Comparison of ENCODE assay signal across 19 cellular contexts in the genomic region with DNA sequence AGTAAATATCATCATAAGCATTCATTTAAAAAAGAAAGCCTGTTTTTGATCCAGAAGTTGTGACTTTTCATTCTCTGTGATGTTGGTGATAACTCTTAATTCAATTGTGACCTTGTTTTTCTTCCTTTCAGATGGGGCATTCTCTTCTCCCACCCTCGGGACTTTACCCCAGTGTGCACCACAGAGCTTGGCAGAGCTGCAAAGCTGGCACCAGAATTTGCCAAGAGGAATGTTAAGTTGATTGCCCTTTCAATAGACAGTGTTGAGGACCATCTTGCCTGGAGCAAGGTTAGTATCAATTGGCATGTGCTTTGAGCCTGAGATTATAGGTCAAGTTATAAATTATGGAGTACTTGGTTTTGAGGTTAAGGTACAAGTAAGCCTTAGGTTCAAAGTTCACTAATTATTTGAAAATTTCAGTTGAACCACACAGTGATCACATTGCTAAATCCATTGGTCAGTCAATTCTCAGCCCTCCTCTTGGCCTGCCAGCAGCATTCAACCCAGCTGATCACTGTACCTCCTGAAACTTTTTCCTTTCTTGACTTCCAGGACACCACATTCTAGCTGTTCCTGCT.
"Had no signal": no experiment of that assay in that cellular context is flagged by ENCODE, and none has a peak within 500 bp of the region (broad histone marks: within the 10 kb centered on the region; RNA-seq: fewer than 3 reads in every experiment).

No MANE protein-coding gene starts in this region.

- H3K27me3 Mint-ChIP-seq: activated naive CD4-positive, alpha-beta T cell treated with anti-CD3 and anti-CD28 coated beads, Interleukin-2, amount 10 ng/mL, durations not matched to agents 7 days and 5 days; central memory CD8-positive, alpha-beta T cell; naive B cell; stimulated activated naive CD8-positive, alpha-beta T cell treated with anti-CD3 and anti-CD28 coated beads, Interleukin-15, amount 100 ng/mL, for 72 hours had no signal

- H3K27me3 ChIP-seq: body of pancreas, SJCRH30, upper lobe of left lung had no signal

- H3K9me3 ChIP-seq: body of pancreas, SJCRH30, upper lobe of left lung had no signal

- ATAC-seq: activated CD4-positive, CD25-positive, alpha-beta regulatory T cell treated with anti-CD3 and anti-CD28 coated beads, Interleukin-2, amount 50 U/mL, for 24 hours; body of pancreas; stimulated activated naive CD8-positive, alpha-beta T cell treated with anti-CD3 and anti-CD28 coated beads, Interleukin-15, amount 100 ng/mL, for 72 hours had no signal

- H3K27ac Mint-ChIP-seq: activated naive CD4-positive, alpha-beta T cell treated with anti-CD3 and anti-CD28 coated beads, Interleukin-2, amount 10 ng/mL, durations not matched to agents 7 days and 5 days; activated T-helper 2 cell treated with anti-CD3 and anti-CD28 coated beads, Interferon-gamma antibody, Interleukin-2, Interleukin-4, amounts not matched to agents 10 μg/mL and 5 μg/mL and 100 μg/mL, durations not matched to agents 14 hours and 24 hours and 36 hours had no signal

- H3K4me3 Mint-ChIP-seq: activated naive CD4-positive, alpha-beta T cell treated with anti-CD3 and anti-CD28 coated beads, Interleukin-2, amount 10 ng/mL, durations not matched to agents 7 days and 5 days; central memory CD8-positive, alpha-beta T cell; stimulated activated naive CD8-positive, alpha-beta T cell treated with anti-CD3 and anti-CD28 coated beads, Interleukin-15, amount 100 ng/mL, for 72 hours had no signal

- DNase-seq: activated CD4-positive, alpha-beta T cell treated with anti-CD3 and anti-CD28 coated beads, Interleukin-2, amount 50 U/mL, for 1 hour; activated CD8-positive, alpha-beta memory T cell treated with anti-CD3 and anti-CD28 coated beads for 24 hours; activated naive CD4-positive, alpha-beta T cell treated with anti-CD3 and anti-CD28 coated beads, Interleukin-2, amount 10 ng/mL, durations not matched to agents 7 days and 5 days; body of pancreas; cortex of kidney; effector CD4-positive, alpha-beta T cell; foreskin fibroblast; head of caudate nucleus; naive B cell; posterior cingulate gyrus; SJCRH30; stimulated activated CD4-positive, alpha-beta T cell treated with anti-CD3 and anti-CD28 coated beads, Interleukin-4, amount 100 ng/mL, for 24 hours; stimulated activated naive CD8-positive, alpha-beta T cell treated with anti-CD3 and anti-CD28 coated beads, Interleukin-15, amount 100 ng/mL, for 72 hours; T-helper 2 cell; upper lobe of left lung had no signal

- H3K27ac ChIP-seq: body of pancreas, SJCRH30, skin epidermis, upper lobe of left lung had no signal

- H3K9me3 Mint-ChIP-seq: activated naive CD4-positive, alpha-beta T cell treated with anti-CD3 and anti-CD28 coated beads, Interleukin-2, amount 10 ng/mL, durations not matched to agents 7 days and 5 days; activated T-helper 2 cell treated with anti-CD3 and anti-CD28 coated beads, Interferon-gamma antibody, Interleukin-2, Interleukin-4, amounts not matched to agents 10 μg/mL and 5 μg/mL and 100 μg/mL, durations not matched to agents 14 hours and 24 hours and 36 hours; central memory CD8-positive, alpha-beta T cell; naive B cell; stimulated activated naive CD8-positive, alpha-beta T cell treated with anti-CD3 and anti-CD28 coated beads, Interleukin-15, amount 100 ng/mL, for 72 hours had no signal

- H3K4me3 ChIP-seq: body of pancreas, SJCRH30, skin epidermis, upper lobe of left lung had no signal
